21 cellular contexts compared by ENCODE assay signal in genomic region chr9:124047106-124047716, GRCh38. TPM values are rescaled to one million over a fixed set of nuclear protein-coding genes. Genes with fewer than 3 reads are reported as not detected.
"Had no signal": no experiment of that assay in that cellular context is flagged by ENCODE, and none has a peak within 500 bp of the region (broad histone marks: within the 10 kb centered on the region; RNA-seq: fewer than 3 reads in every experiment).

No MANE protein-coding gene starts in this region.

- H3K27ac ChIP-seq: cardiac muscle cell, esophagus muscularis mucosa, foreskin keratinocyte, skin epidermis, tibial artery, uterus had no signal

- DNase-seq: activated CD4-positive, alpha-beta T cell treated with anti-CD3 and anti-CD28 coated beads, Interleukin-2, amount 50 U/mL, for 48 hours; activated CD4-positive, CD25-positive, alpha-beta regulatory T cell treated with anti-CD3 and anti-CD28 coated beads, Interleukin-2, amount 50 U/mL, for 72 hours; activated naive CD4-positive, alpha-beta T cell treated with anti-CD3 and anti-CD28 coated beads, Interleukin-2, amount 10 ng/mL, durations not matched to agents 7 days and 5 days; kidney glomerular epithelial cell; mesendoderm; natural killer cell; nucleus accumbens; right cardiac atrium; stimulated activated CD4-positive, alpha-beta T cell treated with anti-CD3 and anti-CD28 coated beads, Interleukin-15, amount 100 ng/mL, for 24 hours; stimulated activated CD4-positive, alpha-beta T cell treated with anti-CD3 and anti-CD28 coated beads, Interleukin-4, amount 100 ng/mL, for 1 hour; stimulated activated naive CD4-positive, alpha-beta T cell; T-helper 2 cell; tibial artery; uterus had no signal

- H3K27me3 ChIP-seq: uterus had no signal

- H3K36me3 ChIP-seq: cardiac muscle cell, esophagus muscularis mucosa, tibial artery, uterus had no signal

- H3K9me3 ChIP-seq: esophagus muscularis mucosa, tibial artery, uterus had no signal

- H3K4me3 ChIP-seq: cardiac muscle cell, esophagus muscularis mucosa, skin epidermis, tibial artery, uterus had no signal

- H3K4me1 ChIP-seq: foreskin keratinocyte had no signal

RNA-seq across cellular contexts. Expression of gene LHX2, which starts 35.6 kb away (rescaled TPM):
- total RNA-seq: activated T-helper 17 cell treated with anti-CD3 and anti-CD28 coated beads, Interleukin-2, amount 50 U/mL, for 72 hours; esophagus muscularis mucosa; foreskin keratinocyte; natural killer cell; progenitor cell of endocrine pancreas; subcutaneous adipose tissue had no signal
- polyA plus RNA-seq: foreskin keratinocyte had no signal
